8 cellular contexts compared by ENCODE assay signal in the genomic region with DNA sequence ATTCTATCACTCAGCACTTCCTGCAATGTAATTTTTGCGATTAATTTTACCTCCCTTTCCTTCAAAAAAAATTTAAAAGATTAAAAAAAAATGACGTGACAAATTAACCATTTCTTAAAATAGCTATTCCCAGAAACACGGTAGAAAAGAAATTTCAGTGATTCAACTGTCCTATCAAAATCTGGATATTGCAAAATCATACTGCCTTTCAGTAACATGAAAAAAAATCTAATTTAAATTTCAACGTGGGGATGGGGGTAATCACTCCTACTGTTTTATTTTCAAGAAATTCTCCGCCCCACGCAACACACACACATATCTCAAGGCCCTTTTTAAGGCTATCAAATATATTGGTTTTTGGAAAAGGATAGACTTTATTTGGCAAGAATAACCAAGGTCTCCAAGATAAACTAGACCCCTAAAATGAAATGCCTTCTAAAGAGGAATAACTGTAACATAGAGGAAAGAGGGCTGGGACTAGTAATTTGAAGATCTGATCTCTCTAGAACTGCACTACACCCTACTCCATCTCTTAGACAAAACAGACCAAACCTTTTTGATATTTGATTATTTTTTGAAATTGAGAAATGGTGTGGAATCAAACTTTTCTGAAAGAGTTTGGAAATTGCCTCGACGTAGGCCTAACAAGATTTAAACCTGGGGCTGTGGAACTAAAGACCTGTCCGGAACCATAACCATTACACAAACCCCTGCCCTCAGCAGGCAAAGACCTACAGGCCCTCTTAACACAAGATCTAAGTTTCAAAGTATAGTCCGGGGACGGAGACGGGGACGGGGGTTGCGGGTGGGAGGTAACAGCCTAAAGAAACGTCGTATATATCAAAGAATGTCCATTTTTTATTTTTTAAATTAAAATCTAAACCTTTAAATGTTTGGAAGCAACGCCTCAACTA. TPM values are rescaled to one million over a fixed set of nuclear protein-coding genes. Genes with fewer than 3 reads are reported as not detected.
DNase-seq lines count a peak whose midpoint lies in the region; ATAC-seq, FAIRE-seq and TF ChIP-seq lines count a peak whose summit lies in the region.

No MANE protein-coding gene starts in this region.

- no peak for DNase-seq in activated T-cell treated with anti-CD3 and anti-CD28 coated beads, Interleukin-2, amount 50 U/mL, for 24 hours
- no peak for DNase-seq in activated T-cell treated with anti-CD3 and anti-CD28 coated beads, Interleukin-2, amount 50 U/mL, for 1 hour
- DNase-seq in SK-N-MC (ENCODE audit: low read depth, low spot score) (no peak), endothelial cell of umbilical vein (ENCODE audit: low read depth, low spot score) (no peak), natural killer cell (no peak), DMS79 (lab: John Stamatoyannopoulos, UW) (no peak), DMS79 treated with DMSO at 0.1 percent for 48 hours (lab: John Stamatoyannopoulos, UW) (no peak)

- no peaks in the 10 kb centered on the region for H3K27me3 Mint-ChIP-seq in activated T-cell treated with anti-CD3 and anti-CD28 coated beads, Interleukin-2, amount 50 U/mL, for 24 hours
- no peaks in the 10 kb centered on the region for H3K27me3 Mint-ChIP-seq in natural killer cell (ENCODE audit: low read depth in 2 of 2)

- H3K36me3 Mint-ChIP-seq in activated T-cell treated with anti-CD3 and anti-CD28 coated beads, Interleukin-2, amount 50 U/mL, for 24 hours (ENCODE audit: low read depth), result peaks cover 33% of the 10 kb centered on the region
- no peaks in the 10 kb centered on the region for H3K36me3 Mint-ChIP-seq in natural killer cell

- H3K4me3 Mint-ChIP-seq in activated T-cell treated with anti-CD3 and anti-CD28 coated beads, Interleukin-2, amount 50 U/mL, for 24 hours, result peak overlapping the region; percentile 92
- peak overlapping the region; percentile 91 for H3K4me3 Mint-ChIP-seq in natural killer cell

- peaks cover 8% of the 10 kb centered on the region for H3K36me3 ChIP-seq in SK-N-MC (ENCODE audit: insufficient read depth, low read length)
- peaks cover 0 to 2% of the 10 kb centered on the region in 2 experiments for H3K36me3 ChIP-seq in endothelial cell of umbilical vein (ENCODE audit: control insufficient read depth in 2 of 2, extremely low read depth in 1 of 2, insufficient read depth in 2 of 2, low read length in 2 of 2)

- H4K20me1 ChIP-seq in endothelial cell of umbilical vein (replicated peaks; ENCODE audit: control insufficient read depth, extremely low read depth, insufficient read depth, low read length), result no peaks in the 10 kb centered on the region

- no peak for TF ChIP-seq CTCF in endothelial cell of umbilical vein (IDR thresholded peaks at IDR 0.05; ENCODE audit: extremely low read depth in 1 of 2, insufficient read depth in 1 of 2, low read depth in 1 of 2, low read length in 2 of 2)
- no peak for TF ChIP-seq CTCF in natural killer cell (IDR thresholded peaks at IDR 0.05)

- peaks cover 13% of the 10 kb centered on the region for H3K4me1 ChIP-seq in endothelial cell of umbilical vein (ENCODE audit: control insufficient read depth, extremely low read depth, insufficient read depth, low read length)

- CTCF ChIA-PET in endothelial cell of umbilical vein (lab: Charles Lee), result interaction anchor here (0.6 to 1.6 kb wide), 4 partner anchors 9 to 47 kb away, joined by 3 to 5 read pairs (median 3); no protein-coding TSS in a partner anchor

- TF ChIP-seq POLR2A in endothelial cell of umbilical vein (IDR thresholded peaks at IDR 0.05; ENCODE audit: low read depth, low read length), result no peak

- peaks cover 33% of the 10 kb centered on the region for H3K79me2 ChIP-seq in endothelial cell of umbilical vein (ENCODE audit: control insufficient read depth, insufficient read depth, low read length)

- peak overlapping the region; percentile 99 for H3K4me2 ChIP-seq in endothelial cell of umbilical vein (ENCODE audit: insufficient read depth, low read length)

- peaks cover 41% of the 10 kb centered on the region for H3K4me1 Mint-ChIP-seq in activated T-cell treated with anti-CD3 and anti-CD28 coated beads, Interleukin-2, amount 50 U/mL, for 24 hours (ENCODE audit: low read depth)
- peaks cover 18 to 23% of the 10 kb centered on the region in 2 donors for H3K4me1 Mint-ChIP-seq in natural killer cell

- no peak for FAIRE-seq in endothelial cell of umbilical vein (lab: Jason Lieb, UNC)

- H3K4me3 ChIP-seq in SK-N-MC (peak overlapping the region; percentile 86), endothelial cell of umbilical vein (replicated peaks in 1 of 3; ENCODE audit: insufficient read depth in 1 of 3, low read depth in 1 of 3, low read length in 3 of 3) (peak overlapping the region; percentile 81 to 92 (median 91))

- H3K27ac ChIP-seq in SK-N-MC (peak overlapping the region; percentile 65), endothelial cell of umbilical vein (ENCODE audit: insufficient read depth, low read depth, low read length) (peak overlapping the region; percentile 74)

- intact Hi-C loops in endothelial cell of umbilical vein (cut with micrococcal nuclease) (loop anchor here (1.0 to 5.0 kb wide), 6 partner anchors 47 to 314 kb away; partner anchors contain the start of genes ENSA and SETDB1), natural killer cell (cut with micrococcal nuclease) (loop anchor here (1.0 kb wide), 1 partner anchor 51 kb away; the partner anchor contains the start of gene SETDB1)

- H3K9me3 ChIP-seq in SK-N-MC (ENCODE audit: low read depth, low read length) (no peaks in the 10 kb centered on the region), endothelial cell of umbilical vein (replicated peaks; ENCODE audit: control insufficient read depth, insufficient read depth, low read length) (no peaks in the 10 kb centered on the region)

- peak overlapping the region; percentile 37 for H2AFZ ChIP-seq in endothelial cell of umbilical vein (ENCODE audit: low read depth, low read length)

- H3K27me3 ChIP-seq in endothelial cell of umbilical vein (ENCODE audit: control insufficient read depth in 2 of 2, insufficient read depth in 2 of 2, low read length in 2 of 2), result no peaks in the 10 kb centered on the region

- no peaks in the 10 kb centered on the region for H3K9me3 Mint-ChIP-seq in activated T-cell treated with anti-CD3 and anti-CD28 coated beads, Interleukin-2, amount 50 U/mL, for 24 hours
- H3K9me3 Mint-ChIP-seq in natural killer cell, result no peaks in the 10 kb centered on the region

- TSS peak; percentile 46 for BruUV-seq in endothelial cell of umbilical vein (replicated peaks; lab: Mats Ljungman, UMichigan)

- POLR2A ChIA-PET in endothelial cell of umbilical vein (lab: Charles Lee), result interaction anchor here (0.6 kb wide), 2 partner anchors 9 to 264 kb away, joined by 4 to 6 read pairs; no protein-coding TSS in a partner anchor

- H3K9me1 ChIP-seq in endothelial cell of umbilical vein (replicated peaks; ENCODE audit: control insufficient read depth, extremely low read depth, insufficient read depth, low read length), result no peaks in the 10 kb centered on the region

- dilution Hi-C loops in endothelial cell of umbilical vein (cut with MboI; ENCODE audit: extremely low pct_ligation_motif_present, low sequenced_read_pairs), result no loop called here

- ATAC-seq in natural killer cell, result no peak
- ATAC-seq in GM19463 (IDR thresholded peaks at IDR 0.05; ENCODE audit: unreplicated experiment), result no peak

- H3K9ac ChIP-seq in SK-N-MC (ENCODE audit: insufficient read length) (peak overlapping the region; percentile 80), endothelial cell of umbilical vein (replicated peaks; ENCODE audit: extremely low read depth, insufficient read depth, low read length) (peak overlapping the region; percentile 81)

- peak overlapping the region; percentile 92 for H3K27ac Mint-ChIP-seq in activated T-cell treated with anti-CD3 and anti-CD28 coated beads, Interleukin-2, amount 50 U/mL, for 24 hours
- peak overlapping the region; percentile 90 to 95 for H3K27ac Mint-ChIP-seq in natural killer cell

TF ChIP-seq in endothelial cell of umbilical vein, 7 proteins besides CTCF, POLR2A, EP300 and RAD21 (continues in another document):
- TF ChIP-seq JUN (IDR thresholded peaks at IDR 0.05; ENCODE audit: borderline replicate concordance, insufficient read depth, insufficient read length, low read depth) (no peak), MAX (IDR thresholded peaks at IDR 0.05; ENCODE audit: insufficient read depth, insufficient read length) (no peak)

RNA-seq across cellular contexts. Expression of gene ARNT, which starts 0.9 kb away (rescaled TPM):
- 30.2 and 40.3 TPM in 2 replicates for total RNA-seq in endothelial cell of umbilical vein
- 24.3 and 24.8 TPM in 2 replicates for polyA plus RNA-seq in endothelial cell of umbilical vein
- polyA plus RNA-seq in endothelial cell of umbilical vein (2011; cell fraction: cytosol; rRNA removed), result 20.0 and 20.3 TPM in 2 replicates
- polyA plus RNA-seq in endothelial cell of umbilical vein (2011; cell fraction: nucleus; rRNA removed), result 61.9 and 70.7 TPM in 2 replicates
- polyA plus RNA-seq in endothelial cell of umbilical vein (2012), result 27.7 and 30.4 TPM in 2 replicates
- polyA minus RNA-seq in endothelial cell of umbilical vein, result 58.9 and 66.8 TPM in 2 replicates
- 21.3 TPM for polyA minus RNA-seq in endothelial cell of umbilical vein (2011; cell fraction: cytosol; rRNA and poly(A)+ RNA removed)
- 41.0 and 60.0 TPM in 2 replicates for polyA minus RNA-seq in endothelial cell of umbilical vein (2011; cell fraction: nucleus; rRNA and poly(A)+ RNA removed)
- 10 to 100 TPM; 34.0 to 41.4 (median 38.2) TPM for total RNA-seq in natural killer cell

RNA-seq across cellular contexts. Expression of gene CTXND2, which starts 11.5 kb away (rescaled TPM):
- total RNA-seq in endothelial cell of umbilical vein (not detected in 2 replicates), natural killer cell (not detected)
- not detected in 2 replicates for polyA plus RNA-seq in endothelial cell of umbilical vein
- not detected in 2 replicates for polyA plus RNA-seq in endothelial cell of umbilical vein (2011; cell fraction: cytosol; rRNA removed)
- not detected in 2 replicates for polyA plus RNA-seq in endothelial cell of umbilical vein (2011; cell fraction: nucleus; rRNA removed)
- polyA plus RNA-seq in endothelial cell of umbilical vein (2012), result not detected in 2 replicates
- polyA minus RNA-seq in endothelial cell of umbilical vein, result not detected in 2 replicates
- polyA minus RNA-seq in endothelial cell of umbilical vein (2011; cell fraction: cytosol; rRNA and poly(A)+ RNA removed), result not detected
- polyA minus RNA-seq in endothelial cell of umbilical vein (2011; cell fraction: nucleus; rRNA and poly(A)+ RNA removed), result not detected in 2 replicates

RNA-seq across cellular contexts. Expression of gene SETDB1, which starts 50.7 kb away (rescaled TPM):
- total RNA-seq in endothelial cell of umbilical vein (42.0 and 49.2 TPM in 2 replicates), natural killer cell (10 to 100 TPM; 64.6 to 74.3 (median 70.5) TPM)
- polyA plus RNA-seq in endothelial cell of umbilical vein, result 25.1 and 25.3 TPM in 2 replicates
- 23.9 and 24.8 TPM in 2 replicates for polyA plus RNA-seq in endothelial cell of umbilical vein (2011; cell fraction: cytosol; rRNA removed)
- polyA plus RNA-seq in endothelial cell of umbilical vein (2011; cell fraction: nucleus; rRNA removed), result 82.1 and 83.5 TPM in 2 replicates
- polyA plus RNA-seq in endothelial cell of umbilical vein (2012), result 27.1 and 29.8 TPM in 2 replicates
- 74.2 and 80.9 TPM in 2 replicates for polyA minus RNA-seq in endothelial cell of umbilical vein
- polyA minus RNA-seq in endothelial cell of umbilical vein (2011; cell fraction: cytosol; rRNA and poly(A)+ RNA removed), result 27.0 TPM
- 48.6 and 72.3 TPM in 2 replicates for polyA minus RNA-seq in endothelial cell of umbilical vein (2011; cell fraction: nucleus; rRNA and poly(A)+ RNA removed)
